In the genomic region with DNA sequence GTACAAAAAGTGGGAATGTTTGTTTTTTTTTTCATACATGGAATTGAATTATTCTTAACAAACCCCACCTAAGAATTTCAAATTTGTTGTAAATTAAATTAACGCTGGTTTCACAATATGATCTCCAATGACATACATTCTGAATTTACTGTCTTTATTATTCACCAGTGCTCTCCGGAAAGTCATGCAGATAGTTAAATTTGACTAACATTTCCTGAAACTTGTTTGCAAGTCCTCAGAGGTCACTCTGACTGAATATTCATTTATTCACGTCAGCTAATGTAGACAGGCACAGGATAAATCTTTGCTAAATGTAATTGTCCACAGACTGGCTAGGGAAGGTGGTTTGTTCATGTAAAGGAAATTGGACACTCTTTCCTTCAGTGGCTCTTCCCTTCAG, we compare ENCODE assay signal across 16 cellular contexts.
"Had no signal": no experiment of that assay in that cellular context is flagged by ENCODE, and none has a peak within 500 bp of the region (broad histone marks: within the 10 kb centered on the region; RNA-seq: fewer than 3 reads in every experiment).

No MANE protein-coding gene starts in this region.

- H3K4me3 ChIP-seq: heart right ventricle, left ventricle myocardium inferior, neural progenitor cell, ovary, spleen had no signal

- H3K27ac ChIP-seq: heart right ventricle, left ventricle myocardium inferior, neural progenitor cell, ovary, spleen had no signal

- H3K4me1 ChIP-seq: heart right ventricle, left ventricle myocardium inferior, neural progenitor cell, spleen had no signal

- H3K36me3 ChIP-seq: heart right ventricle, left ventricle myocardium inferior, neural progenitor cell, ovary, spleen had no signal

- H3K9ac ChIP-seq: neural progenitor cell had no signal

- H3K9me3 ChIP-seq: heart right ventricle, left ventricle myocardium inferior, ovary, spleen had no signal

- DNase-seq: activated B cell treated with CpG ODN at 0.5 μM for 24 hours; activated CD4-positive, alpha-beta T cell treated with anti-CD3 and anti-CD28 coated beads for 48 hours; activated CD8-positive, alpha-beta T cell treated with anti-CD3 and anti-CD28 coated beads for 36 hours; activated gamma-delta T cell; activated T-cell treated with anti-CD3 and anti-CD28 coated beads, Interleukin-2, amount 50 U/mL, for 48 hours; amygdala; effector memory CD4-positive, alpha-beta T cell; foreskin melanocyte; heart right ventricle; kidney; left ventricle myocardium inferior; naive B cell; ovary; spleen; stimulated activated naive CD8-positive, alpha-beta T cell treated with anti-CD3 and anti-CD28 coated beads, Interleukin-15, amount 100 ng/mL, for 72 hours had no signal

- H3K27me3 ChIP-seq: heart right ventricle, neural progenitor cell, ovary, spleen had no signal
